ENCODE assay signal across 18 cellular contexts in genomic region chr11:27902981-27903624, GRCh38.
DNase-seq lines count a peak whose midpoint lies in the region; ATAC-seq and TF ChIP-seq lines count a peak whose summit lies in the region.
"Had no signal": no experiment of that assay in that cellular context is flagged by ENCODE, and none has a peak within 500 bp of the region (broad histone marks: within the 10 kb centered on the region; RNA-seq: fewer than 3 reads in every experiment).

No MANE protein-coding gene starts in this region.

- H3K27ac Mint-ChIP-seq in activated CD8-positive, alpha-beta memory T cell treated with anti-CD3 and anti-CD28 coated beads, Interleukin-2, amount 10 ng/mL, durations not matched to agents 7 days and 5 days: no peak overlapping the region
- H3K27ac Mint-ChIP-seq in T-helper 2 cell treated with Interferon-gamma antibody and Interleukin-4, amounts not matched to agents 5 μg/mL and 100 μg/mL, for 36 hours: no peak overlapping the region
- H3K27ac Mint-ChIP-seq: activated CD4-positive, alpha-beta T cell treated with anti-CD3 and anti-CD28 coated beads for 36 hours; activated naive CD8-positive, alpha-beta T cell; naive B cell had no signal

- DNase-seq in A172 (ENCODE audit: low spot score) (peak; percentile 46), GM23248 (peak; percentile 94), adipocyte (ENCODE audit: low read depth) (peak; percentile 46), foreskin fibroblast (peak; percentile 65 to 66)
- DNase-seq in activated CD8-positive, alpha-beta memory T cell treated with anti-CD3 and anti-CD28 coated beads, Interleukin-2, amount 10 ng/mL, durations not matched to agents 7 days and 5 days: no peak
- DNase-seq in activated CD4-positive, alpha-beta T cell treated with anti-CD3 and anti-CD28 coated beads, Interleukin-2, amount 50 U/mL, for 4 hours: no peak
- DNase-seq in T-helper 2 cell treated with Interferon-gamma antibody and Interleukin-4, amounts not matched to agents 5 μg/mL and 100 μg/mL, for 36 hours (ENCODE audit: low spot score): no peak
- DNase-seq in stimulated activated CD4-positive, alpha-beta T cell treated with anti-CD3 and anti-CD28 coated beads, Interleukin-2, amount 100 ng/mL, for 48 hours: no peak
- DNase-seq: ACHN; activated CD4-positive, alpha-beta T cell treated with anti-CD3 and anti-CD28 coated beads for 36 hours; Calu3; left ventricle myocardium superior; naive B cell; posterior cingulate gyrus; Right ventricle myocardium superior; stimulated activated CD4-positive, alpha-beta T cell treated with anti-CD3 and anti-CD28 coated beads, Interleukin-12 subunit alpha, Interleukin-12 subunit beta, amount 100 ng/mL, for 4 hours; T-helper 9 cell had no signal

- no peak for TF ChIP-seq CTCF in foreskin fibroblast (IDR thresholded peaks at IDR 0.05; ENCODE audit: low read depth, low read length)

- H3K4me3 ChIP-seq in GM23248 (no peak overlapping the region), adipocyte (ENCODE audit: low read length) (no peak overlapping the region), foreskin fibroblast (ENCODE audit: low read depth in 1 of 2, low read length in 2 of 2) (no peak overlapping the region)

- H4K20me1 ChIP-seq in GM23248 (ENCODE audit: insufficient read depth): no peaks in the 10 kb centered on the region

- no peaks in the 10 kb centered on the region for H3K27me3 ChIP-seq in GM23248 (replicated peaks; ENCODE audit: insufficient read depth)
- no peaks in the 10 kb centered on the region for H3K27me3 ChIP-seq in adipocyte (replicated peaks; ENCODE audit: control insufficient read depth, insufficient read depth, low read length)

- ATAC-seq in activated CD8-positive, alpha-beta memory T cell treated with anti-CD3 and anti-CD28 coated beads, Interleukin-2, amount 10 ng/mL, durations not matched to agents 7 days and 5 days: no peak
- ATAC-seq: activated CD4-positive, alpha-beta T cell treated with anti-CD3 and anti-CD28 coated beads for 36 hours; left ventricle myocardium superior had no signal

- H3K9me2 ChIP-seq in GM23248 (ENCODE audit: insufficient read depth): no peaks in the 10 kb centered on the region

- in situ Hi-C loops in GM23248 (cut with MboI): no loop called here

- peaks cover 31% of the 10 kb centered on the region for H3K4me1 ChIP-seq in GM23248 (ENCODE audit: insufficient read depth)
- H3K4me1 ChIP-seq in adipocyte (ENCODE audit: control insufficient read depth, insufficient read depth, low read length): peaks cover 22% of the 10 kb centered on the region

- H3K36me3 ChIP-seq in GM23248 (ENCODE audit: low read depth) (no peaks in the 10 kb centered on the region), adipocyte (ENCODE audit: control insufficient read depth, insufficient read depth, low read length, severe bottlenecking) (no peaks in the 10 kb centered on the region)

- WGBS in GM23248 (ENCODE audit: low coverage in 1 of 2, low lambda C conversion rate in 2 of 2, missing lambda C conversion rate in 2 of 2), 2 experiments: 63 to 71% methylated on average over 5 of the region's 5 CpGs

- peak overlapping the region; percentile 87 for H3K27ac ChIP-seq in GM23248

- no peaks in the 10 kb centered on the region for H3K36me3 Mint-ChIP-seq in activated CD8-positive, alpha-beta memory T cell treated with anti-CD3 and anti-CD28 coated beads, Interleukin-2, amount 10 ng/mL, durations not matched to agents 7 days and 5 days
- H3K36me3 Mint-ChIP-seq in T-helper 2 cell treated with Interferon-gamma antibody and Interleukin-4, amounts not matched to agents 5 μg/mL and 100 μg/mL, for 36 hours (ENCODE audit: low read depth): no peaks in the 10 kb centered on the region
- H3K36me3 Mint-ChIP-seq: activated naive CD8-positive, alpha-beta T cell; naive B cell had no signal

- CTCF ChIA-PET in activated CD8-positive, alpha-beta memory T cell treated with anti-CD3 and anti-CD28 coated beads, Interleukin-2, amount 10 ng/mL, durations not matched to agents 7 days and 5 days (lab: Charles Lee): no interaction called here

- no peaks in the 10 kb centered on the region for H3K27me3 Mint-ChIP-seq in activated CD8-positive, alpha-beta memory T cell treated with anti-CD3 and anti-CD28 coated beads, Interleukin-2, amount 10 ng/mL, durations not matched to agents 7 days and 5 days
- H3K27me3 Mint-ChIP-seq in T-helper 2 cell treated with Interferon-gamma antibody and Interleukin-4, amounts not matched to agents 5 μg/mL and 100 μg/mL, for 36 hours (ENCODE audit: low read depth): no peaks in the 10 kb centered on the region

- peaks cover 33% of the 10 kb centered on the region for H3F3A ChIP-seq in GM23248 (ENCODE audit: insufficient read depth)

- 0 out of 2 replicates have a peak overlapping the region, but pooled peaks have one; percentile 1 for H2AFZ ChIP-seq in GM23248

- H3K4me1 Mint-ChIP-seq in activated CD8-positive, alpha-beta memory T cell treated with anti-CD3 and anti-CD28 coated beads, Interleukin-2, amount 10 ng/mL, durations not matched to agents 7 days and 5 days: no peaks in the 10 kb centered on the region
- H3K4me1 Mint-ChIP-seq in T-helper 2 cell treated with Interferon-gamma antibody and Interleukin-4, amounts not matched to agents 5 μg/mL and 100 μg/mL, for 36 hours (ENCODE audit: low read depth): no peaks in the 10 kb centered on the region
- H3K4me1 Mint-ChIP-seq: activated CD4-positive, alpha-beta T cell treated with anti-CD3 and anti-CD28 coated beads for 36 hours; naive B cell had no signal

- peaks cover 3% of the 10 kb centered on the region for H3K9me3 Mint-ChIP-seq in activated CD8-positive, alpha-beta memory T cell treated with anti-CD3 and anti-CD28 coated beads, Interleukin-2, amount 10 ng/mL, durations not matched to agents 7 days and 5 days (ENCODE audit: low read depth)
- no peaks in the 10 kb centered on the region for H3K9me3 Mint-ChIP-seq in T-helper 2 cell treated with Interferon-gamma antibody and Interleukin-4, amounts not matched to agents 5 μg/mL and 100 μg/mL, for 36 hours

- peak overlapping the region; percentile 15 for H3K4me2 ChIP-seq in GM23248 (ENCODE audit: unreplicated experiment)

- peak overlapping the region; percentile 48 for H3K9ac ChIP-seq in GM23248
- H3K9ac ChIP-seq in adipocyte (ENCODE audit: low read length): no peak overlapping the region

- no peaks in the 10 kb centered on the region for H3K79me2 ChIP-seq in GM23248 (ENCODE audit: insufficient read depth)

- no peaks in the 10 kb centered on the region for H3K9me3 ChIP-seq in GM23248 (ENCODE audit: low read depth)
- H3K9me3 ChIP-seq in adipocyte (ENCODE audit: control insufficient read depth, low read length): no peaks in the 10 kb centered on the region

- no peak overlapping the region for H3K4me3 Mint-ChIP-seq in activated CD8-positive, alpha-beta memory T cell treated with anti-CD3 and anti-CD28 coated beads, Interleukin-2, amount 10 ng/mL, durations not matched to agents 7 days and 5 days
- H3K4me3 Mint-ChIP-seq in T-helper 2 cell treated with Interferon-gamma antibody and Interleukin-4, amounts not matched to agents 5 μg/mL and 100 μg/mL, for 36 hours: no peak overlapping the region
- H3K4me3 Mint-ChIP-seq: activated CD4-positive, alpha-beta T cell treated with anti-CD3 and anti-CD28 coated beads for 36 hours; activated naive CD8-positive, alpha-beta T cell; naive B cell had no signal

Comparison
In these comparisons a context has a peak if more than half of its experiments do, and no peak if none do; other contexts are left out.
1. DNase-seq: peak in A172 (single experiment), GM23248 (single experiment), adipocyte (single experiment) and foreskin fibroblast (2 of 2); none in activated CD8-positive, alpha-beta memory T cell treated with anti-CD3 and anti-CD28 coated beads, Interleukin-2, amount 10 ng/mL, durations not matched to agents 7 days and 5 days (single experiment), activated CD4-positive, alpha-beta T cell treated with anti-CD3 and anti-CD28 coated beads, Interleukin-2, amount 50 U/mL, for 4 hours (0 of 2), T-helper 2 cell treated with Interferon-gamma antibody and Interleukin-4, amounts not matched to agents 5 μg/mL and 100 μg/mL, for 36 hours (single experiment) and stimulated activated CD4-positive, alpha-beta T cell treated with anti-CD3 and anti-CD28 coated beads, Interleukin-2, amount 100 ng/mL, for 48 hours (0 of 2).